In the genomic region with DNA sequence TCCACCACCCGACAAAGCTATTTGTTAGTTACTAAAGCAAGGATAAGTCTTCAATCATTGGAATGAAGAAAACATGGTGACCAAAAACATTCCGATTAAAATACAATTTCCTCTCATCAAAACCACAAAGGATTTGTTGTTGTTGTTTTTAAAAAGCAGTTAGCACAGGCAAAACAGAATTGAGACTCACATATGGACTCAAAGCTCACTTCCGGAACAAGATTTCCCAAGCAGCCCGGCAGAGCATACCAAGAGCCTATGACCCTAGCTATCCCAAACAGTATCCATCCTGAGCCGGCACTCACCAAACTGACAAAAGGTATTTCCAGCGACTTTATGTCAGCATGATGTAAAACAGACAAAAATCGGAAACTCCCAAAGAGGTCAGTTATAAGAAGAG, we compare ENCODE assay signal across 28 cellular contexts.
"Had no signal": no experiment of that assay in that cellular context is flagged by ENCODE, and none has a peak within 500 bp of the region (broad histone marks: within the 10 kb centered on the region; RNA-seq: fewer than 3 reads in every experiment).

No MANE protein-coding gene starts in this region.

- H3K27ac Mint-ChIP-seq: activated CD8-positive, alpha-beta T cell treated with anti-CD3 and anti-CD28 coated beads, Interleukin-2, amount 10 ng/mL, durations not matched to agents 7 days and 5 days; activated naive CD8-positive, alpha-beta T cell treated with anti-CD3 and anti-CD28 coated beads, Interleukin-2, amount 10 ng/mL, durations not matched to agents 7 days and 5 days; T-helper 1 cell treated with Interleukin-12 subunit alpha and Interleukin-12 subunit beta and Interleukin-4 antibody, amounts not matched to agents 30 μg/mL and 1 μg/mL, for 36 hours had no signal

- H3K4me3 ChIP-seq: adrenal gland, body of pancreas, Peyer's patch, SJSA1 had no signal

- DNase-seq: activated CD4-positive, alpha-beta T cell treated with anti-CD3 and anti-CD28 coated beads for 48 hours; activated CD4-positive, alpha-beta T cell treated with anti-CD3 and anti-CD28 coated beads, Interleukin-2, amount 50 U/mL, for 4 hours; activated CD4-positive, CD25-positive, alpha-beta regulatory T cell treated with anti-CD3 and anti-CD28 coated beads, Interleukin-2, amount 50 U/mL, for 72 hours; activated CD8-positive, alpha-beta memory T cell treated with anti-CD3 and anti-CD28 coated beads, Interleukin-2, amount 50 U/mL, for 48 hours; activated CD8-positive, alpha-beta T cell treated with anti-CD3 and anti-CD28 coated beads, Interleukin-2, amount 10 ng/mL, durations not matched to agents 7 days and 5 days; activated naive CD4-positive, alpha-beta T cell treated with anti-CD3 and anti-CD28 coated beads, Interleukin-2, amount 50 U/mL, for 16 hours; activated naive CD8-positive, alpha-beta T cell treated with anti-CD3 and anti-CD28 coated beads, Interleukin-2, amount 10 ng/mL, durations not matched to agents 7 days and 5 days; activated T-cell treated with anti-CD3 and anti-CD28 coated beads, Interleukin-2, amount 50 U/mL, for 1 hour; adrenal gland; aorta; body of pancreas; NCI-H1092 treated with DMSO at 0.1 percent for 48 hours; NCI-H1417 treated with DMSO at 0.1 percent for 48 hours; NCI-H1694; NCI-H2029; NCI-H2107; NCI-H2171 treated with DMSO at 0.1 percent for 48 hours; NCI-H226; NCI-H526 treated with DMSO at 0.1 percent for 48 hours; NCI-H82; OCI-M1; Peyer's patch; SHP77; SW 1271 had no signal

- H3K36me3 Mint-ChIP-seq: activated naive CD8-positive, alpha-beta T cell treated with anti-CD3 and anti-CD28 coated beads, Interleukin-2, amount 10 ng/mL, durations not matched to agents 7 days and 5 days had no signal

- H3K27me3 ChIP-seq: adrenal gland, body of pancreas, Peyer's patch, SJSA1 had no signal

- H3K4me3 Mint-ChIP-seq: activated CD8-positive, alpha-beta T cell treated with anti-CD3 and anti-CD28 coated beads, Interleukin-2, amount 10 ng/mL, durations not matched to agents 7 days and 5 days; activated naive CD8-positive, alpha-beta T cell treated with anti-CD3 and anti-CD28 coated beads, Interleukin-2, amount 10 ng/mL, durations not matched to agents 7 days and 5 days; central memory CD8-positive, alpha-beta T cell; T-helper 1 cell treated with Interleukin-12 subunit alpha and Interleukin-12 subunit beta and Interleukin-4 antibody, amounts not matched to agents 30 μg/mL and 1 μg/mL, for 36 hours had no signal

- H3K36me3 ChIP-seq: adrenal gland, Peyer's patch, SJSA1 had no signal

- H3K27ac ChIP-seq: adrenal gland, body of pancreas, Peyer's patch, SJSA1 had no signal

- H3K4me1 ChIP-seq: Peyer's patch, SJSA1 had no signal

- H3K9me3 ChIP-seq: adrenal gland, body of pancreas, Peyer's patch, SJSA1 had no signal

- H3K27me3 Mint-ChIP-seq: activated naive CD8-positive, alpha-beta T cell treated with anti-CD3 and anti-CD28 coated beads, Interleukin-2, amount 10 ng/mL, durations not matched to agents 7 days and 5 days; central memory CD8-positive, alpha-beta T cell had no signal

- ATAC-seq: activated CD8-positive, alpha-beta T cell treated with anti-CD3 and anti-CD28 coated beads, Interleukin-2, amount 10 ng/mL, durations not matched to agents 7 days and 5 days; body of pancreas; SK-N-SH treated with all-trans-retinoic acid at 6 μM for 48 hours had no signal

- H3K9me3 Mint-ChIP-seq: activated naive CD8-positive, alpha-beta T cell treated with anti-CD3 and anti-CD28 coated beads, Interleukin-2, amount 10 ng/mL, durations not matched to agents 7 days and 5 days; central memory CD8-positive, alpha-beta T cell; T-helper 1 cell treated with Interleukin-12 subunit alpha and Interleukin-12 subunit beta and Interleukin-4 antibody, amounts not matched to agents 30 μg/mL and 1 μg/mL, for 36 hours had no signal
